In genomic region chr3:146464783-146465182, GRCh38 we compare ENCODE assay signal across 28 cellular contexts. TPM values are rescaled to one million over a fixed set of nuclear protein-coding genes. Genes with fewer than 3 reads are reported as not detected.
DNase-seq lines count a peak whose midpoint lies in the region; ATAC-seq and TF ChIP-seq lines count a peak whose summit lies in the region.
"Had no signal": no experiment of that assay in that cellular context is flagged by ENCODE, and none has a peak within 500 bp of the region (broad histone marks: within the 10 kb centered on the region; RNA-seq: fewer than 3 reads in every experiment).

No MANE protein-coding gene starts in this region.

- no peak for DNase-seq in activated T-cell treated with anti-CD3 and anti-CD28 coated beads, Interleukin-2, amount 50 U/mL, for 72 hours
- DNase-seq in activated T-cell treated with anti-CD3 and anti-CD28 coated beads, Interleukin-2, amount 50 U/mL, for 24 hours: no peak
- DNase-seq in mammary epithelial cell (no peak), mesenchymal stem cell (no peak), NCI-H446 treated with DMSO at 0.1 percent for 48 hours (lab: John Stamatoyannopoulos, UW) (no peak)
- no peak for DNase-seq in effector CD4-positive, alpha-beta T cell
- no peak for DNase-seq in naive thymus-derived CD4-positive, alpha-beta T cell
- DNase-seq: CD4-positive, CD25-positive, alpha-beta regulatory T cell; DMS153; DND-41; H9; Kasumi-1; MV-4-11; NCI-H1105; NCI-H146; NCI-H1930; NCI-H510A; NCI-H69; OCI-M1; SK-N-SH had no signal

- dilution Hi-C loops in mammary epithelial cell (cut with HindIII; ENCODE audit: low sequenced_read_pairs): no loop called here

- no peak overlapping the region for H2BK5ac ChIP-seq in mesenchymal stem cell (ENCODE audit: low read depth, low read length, poor library complexity, severe bottlenecking)

- no TSS peak for BruUV-seq in mammary epithelial cell (replicated peaks; lab: Mats Ljungman, UMichigan)

- in situ Hi-C loops in mammary epithelial cell (cut with MboI; ENCODE audit: low sequenced_read_pairs in 2 of 2): no loop called here

- peaks cover 31% of the 10 kb centered on the region for H3K4me1 Mint-ChIP-seq in activated T-cell treated with anti-CD3 and anti-CD28 coated beads, Interleukin-2, amount 50 U/mL, for 72 hours (ENCODE audit: low read depth)
- peaks cover 31% of the 10 kb centered on the region for H3K4me1 Mint-ChIP-seq in activated T-cell treated with anti-CD3 and anti-CD28 coated beads, Interleukin-2, amount 50 U/mL, for 24 hours (ENCODE audit: low read depth)
- peaks cover 0 to 16% (median 6%) of the 10 kb centered on the region in 7 donors for H3K4me1 Mint-ChIP-seq in naive thymus-derived CD4-positive, alpha-beta T cell
- H3K4me1 Mint-ChIP-seq: GM23338 had no signal

- TF ChIP-seq CTCF in mammary epithelial cell (conservative IDR thresholded peaks at IDR 0.05 in 1 of 2, IDR thresholded peaks at IDR 0.05 in 1 of 2; ENCODE audit: extremely low read depth in 1 of 2, insufficient read depth in 1 of 2, low read depth in 1 of 2, low read length in 2 of 2): no peak

- 92% methylated on average over 1 of the region's 1 CpG for WGBS in mammary epithelial cell (ENCODE audit: low coverage, missing lambda C conversion rate)
- 100% methylated on average over 1 of the region's 1 CpG for WGBS in mesenchymal stem cell

- H3K36me3 ChIP-seq in mammary epithelial cell (ENCODE audit: insufficient read depth, low read length) (no peaks in the 10 kb centered on the region), mesenchymal stem cell (ENCODE audit: control insufficient read depth in 1 of 2, insufficient read depth in 2 of 2, low read depth in 1 of 2, low read length in 2 of 2) (no peaks in the 10 kb centered on the region)
- H3K36me3 ChIP-seq in naive thymus-derived CD4-positive, alpha-beta T cell (ENCODE audit: control insufficient read depth in 2 of 3, insufficient read depth in 3 of 3, low read length in 3 of 3): no peaks in the 10 kb centered on the region
- H3K36me3 ChIP-seq: BLaER1 had no signal

- H2BK120ac ChIP-seq in mesenchymal stem cell (ENCODE audit: low read depth, low read length): no peak overlapping the region

- H2AFZ ChIP-seq in mammary epithelial cell (ENCODE audit: low read depth, low read length) (no peak overlapping the region), mesenchymal stem cell (ENCODE audit: low read depth, low read length) (no peak overlapping the region)
- H2AFZ ChIP-seq: GM23338 had no signal

- no peaks in the 10 kb centered on the region for H3K27me3 Mint-ChIP-seq in activated T-cell treated with anti-CD3 and anti-CD28 coated beads, Interleukin-2, amount 50 U/mL, for 72 hours (ENCODE audit: low read depth)
- H3K27me3 Mint-ChIP-seq in activated T-cell treated with anti-CD3 and anti-CD28 coated beads, Interleukin-2, amount 50 U/mL, for 24 hours: no peaks in the 10 kb centered on the region
- H3K27me3 Mint-ChIP-seq in naive thymus-derived CD4-positive, alpha-beta T cell: no peaks in the 10 kb centered on the region

- no peak overlapping the region for H3K18ac ChIP-seq in mesenchymal stem cell (ENCODE audit: low read depth in 1 of 2, low read length in 2 of 2)

- H3K79me1 ChIP-seq in mesenchymal stem cell (replicated peaks; ENCODE audit: low read length, poor library complexity, severe bottlenecking): no peaks in the 10 kb centered on the region

- no peaks in the 10 kb centered on the region for H3K9me3 ChIP-seq in mammary epithelial cell (replicated peaks; ENCODE audit: insufficient read depth, low read length)
- H3K9me3 ChIP-seq in mesenchymal stem cell (ENCODE audit: control insufficient read depth, low read length): no peaks in the 10 kb centered on the region
- no peaks in the 10 kb centered on the region for H3K9me3 ChIP-seq in naive thymus-derived CD4-positive, alpha-beta T cell (ENCODE audit: control insufficient read depth in 2 of 3, low read length in 3 of 3)
- H3K9me3 ChIP-seq: BLaER1, SK-N-SH had no signal

- no peaks in the 10 kb centered on the region for H3K27me3 ChIP-seq in mammary epithelial cell (ENCODE audit: insufficient read depth, low read length)
- no peaks in the 10 kb centered on the region for H3K27me3 ChIP-seq in mesenchymal stem cell (ENCODE audit: control insufficient read depth in 1 of 2, insufficient read depth in 1 of 2, low read length in 2 of 2)
- no peaks in the 10 kb centered on the region for H3K27me3 ChIP-seq in naive thymus-derived CD4-positive, alpha-beta T cell (ENCODE audit: control insufficient read depth in 2 of 2, insufficient read depth in 2 of 2, low read length in 2 of 2)
- H3K27me3 ChIP-seq: BLaER1 had no signal

- no peak overlapping the region for H4K91ac ChIP-seq in mesenchymal stem cell (ENCODE audit: low read length)

- no peak overlapping the region for H2BK12ac ChIP-seq in mesenchymal stem cell (ENCODE audit: low read length in 2 of 2)

- H3K9ac ChIP-seq in mammary epithelial cell (ENCODE audit: insufficient read depth, low read length) (no peak overlapping the region), mesenchymal stem cell (ENCODE audit: low read length) (peak overlapping the region; percentile 11)
- H3K9ac ChIP-seq: BLaER1, SK-N-SH had no signal

- no peak overlapping the region for H3K4me3 Mint-ChIP-seq in activated T-cell treated with anti-CD3 and anti-CD28 coated beads, Interleukin-2, amount 50 U/mL, for 72 hours
- no peak overlapping the region for H3K4me3 Mint-ChIP-seq in activated T-cell treated with anti-CD3 and anti-CD28 coated beads, Interleukin-2, amount 50 U/mL, for 24 hours
- H3K4me3 Mint-ChIP-seq in naive thymus-derived CD4-positive, alpha-beta T cell: no peak overlapping the region
- H3K4me3 Mint-ChIP-seq: CD4-positive, CD25-positive, alpha-beta regulatory T cell; GM23338; H9 had no signal

- H3K36me3 Mint-ChIP-seq in activated T-cell treated with anti-CD3 and anti-CD28 coated beads, Interleukin-2, amount 50 U/mL, for 72 hours (ENCODE audit: insufficient read depth in 2 of 2): no peaks in the 10 kb centered on the region
- H3K36me3 Mint-ChIP-seq in activated T-cell treated with anti-CD3 and anti-CD28 coated beads, Interleukin-2, amount 50 U/mL, for 24 hours (ENCODE audit: low read depth): no peaks in the 10 kb centered on the region
- H3K36me3 Mint-ChIP-seq in naive thymus-derived CD4-positive, alpha-beta T cell: peaks cover 0 to 15% (median 9%) of the 10 kb centered on the region in 5 donors

- no peaks in the 10 kb centered on the region for H4K20me1 ChIP-seq in mammary epithelial cell (ENCODE audit: insufficient read depth, low read length)
- H4K20me1 ChIP-seq: BLaER1 had no signal

- no peak overlapping the region for H3K23ac ChIP-seq in mesenchymal stem cell (ENCODE audit: low read length in 2 of 2)

- POLR2A ChIA-PET in naive thymus-derived CD4-positive, alpha-beta T cell (lab: Charles Lee): no interaction called here

- no peak overlapping the region for H4K8ac ChIP-seq in mesenchymal stem cell (ENCODE audit: low read length)

- H3K4me3 ChIP-seq in mammary epithelial cell (replicated peaks in 1 of 3; ENCODE audit: insufficient read depth in 1 of 3, low read depth in 2 of 3, low read length in 3 of 3): no peak overlapping the region
- H3K4me3 ChIP-seq in mesenchymal stem cell (ENCODE audit: insufficient read depth in 1 of 2, low read depth in 1 of 2, low read length in 2 of 2): no peak overlapping the region
- no peak overlapping the region for H3K4me3 ChIP-seq in naive thymus-derived CD4-positive, alpha-beta T cell (ENCODE audit: low read length)
- H3K4me3 ChIP-seq: BLaER1, GM23338 had no signal

- H3K4me1 ChIP-seq in mammary epithelial cell (ENCODE audit: insufficient read depth, low read length): peaks cover 16% of the 10 kb centered on the region
- peaks cover 4% of the 10 kb centered on the region for H3K4me1 ChIP-seq in mesenchymal stem cell (ENCODE audit: control insufficient read depth, insufficient read depth, low read depth, low read length)
- no peaks in the 10 kb centered on the region for H3K4me1 ChIP-seq in naive thymus-derived CD4-positive, alpha-beta T cell (ENCODE audit: control insufficient read depth in 2 of 2, insufficient read depth in 2 of 2, low read length in 2 of 2)

- H3K4me2 ChIP-seq in mammary epithelial cell (ENCODE audit: insufficient read depth, low read depth, low read length): peak overlapping the region; percentile 21
- H3K4me2 ChIP-seq in mesenchymal stem cell (ENCODE audit: low read length, poor library complexity, severe bottlenecking): no peak overlapping the region
- H3K4me2 ChIP-seq: BLaER1, GM23338, SK-N-SH had no signal

- CTCF ChIA-PET in mammary epithelial cell (lab: Charles Lee; ENCODE audit: low non-redundant PET): interaction anchor here (0.5 kb wide), 1 partner anchor 277 kb away, joined by 6 read pairs; no protein-coding TSS in a partner anchor
- CTCF ChIA-PET in naive thymus-derived CD4-positive, alpha-beta T cell (lab: Charles Lee): no interaction called here

- no peaks in the 10 kb centered on the region for H3K9me3 Mint-ChIP-seq in activated T-cell treated with anti-CD3 and anti-CD28 coated beads, Interleukin-2, amount 50 U/mL, for 72 hours
- H3K9me3 Mint-ChIP-seq in activated T-cell treated with anti-CD3 and anti-CD28 coated beads, Interleukin-2, amount 50 U/mL, for 24 hours: no peaks in the 10 kb centered on the region
- no peaks in the 10 kb centered on the region for H3K9me3 Mint-ChIP-seq in naive thymus-derived CD4-positive, alpha-beta T cell
- H3K9me3 Mint-ChIP-seq: GM23338, H9 had no signal

- no peaks in the 10 kb centered on the region for H3K79me2 ChIP-seq in mammary epithelial cell (ENCODE audit: insufficient read depth, low read length)

- no peak overlapping the region for H3K4ac ChIP-seq in mesenchymal stem cell (ENCODE audit: low read depth in 1 of 2, low read length in 2 of 2)

- H3K14ac ChIP-seq in mesenchymal stem cell (ENCODE audit: low read length in 2 of 2): no peak overlapping the region

- H3K27ac Mint-ChIP-seq in activated T-cell treated with anti-CD3 and anti-CD28 coated beads, Interleukin-2, amount 50 U/mL, for 72 hours: peak overlapping the region; percentile 85
- no peak overlapping the region for H3K27ac Mint-ChIP-seq in activated T-cell treated with anti-CD3 and anti-CD28 coated beads, Interleukin-2, amount 50 U/mL, for 24 hours
- no peak overlapping the region for H3K27ac Mint-ChIP-seq in naive thymus-derived CD4-positive, alpha-beta T cell
- H3K27ac Mint-ChIP-seq: CD4-positive, CD25-positive, alpha-beta regulatory T cell; GM23338; H9 had no signal

- H2BK15ac ChIP-seq in mesenchymal stem cell (ENCODE audit: low read depth, poor library complexity, severe bottlenecking): no peak overlapping the region

- H3K27ac ChIP-seq in mammary epithelial cell (ENCODE audit: insufficient read depth, low read depth, low read length) (no peak overlapping the region), mesenchymal stem cell (ENCODE audit: low read length, poor library complexity, severe bottlenecking) (no peak overlapping the region)
- H3K27ac ChIP-seq in naive thymus-derived CD4-positive, alpha-beta T cell (ENCODE audit: low read depth, low read length): no peak overlapping the region
- H3K27ac ChIP-seq: 22Rv1, BLaER1 had no signal

- intact Hi-C loops in mammary epithelial cell (cut with micrococcal nuclease): loop anchor here (5.0 kb wide), 1 partner anchor 43 kb away; no protein-coding TSS in a partner anchor
- intact Hi-C loops in naive thymus-derived CD4-positive, alpha-beta T cell (cut with micrococcal nuclease): loop anchor here in 1 of 2 donors (5.0 kb wide), 1 partner anchor 48 kb away; no protein-coding TSS in a partner anchor

- H2AK5ac ChIP-seq in mesenchymal stem cell (ENCODE audit: low read length, severe bottlenecking): no peak overlapping the region

- ATAC-seq in activated T-cell treated with anti-CD3 and anti-CD28 coated beads, Interleukin-2, amount 50 U/mL, for 72 hours (replicated peaks in 1 of 2): no peak
- no peak for ATAC-seq in GM19324 (IDR thresholded peaks at IDR 0.05; ENCODE audit: low FRiP score, unreplicated experiment)
- ATAC-seq in naive thymus-derived CD4-positive, alpha-beta T cell: no peak
- ATAC-seq: GM23338, HepG2 had no signal

RNA-seq across cellular contexts. Expression of gene PLSCR2, which starts 4.6 kb away (rescaled TPM):
- under 1 TPM in 1 of 2 donors, not detected in 1; 0.34 TPM for total RNA-seq in activated T-cell treated with anti-CD3 and anti-CD28 coated beads, Interleukin-2, amount 50 U/mL, for 72 hours
- not detected for total RNA-seq in mammary epithelial cell
- polyA plus RNA-seq in mammary epithelial cell: not detected
- not detected for polyA minus RNA-seq in mammary epithelial cell
- not detected for polyA plus RNA-seq in mesenchymal stem cell (2013, experiment 1 of 2)
- polyA plus RNA-seq in mesenchymal stem cell (2013, experiment 2 of 2): not detected
- under 1 TPM in 4 of 5 experiments, not detected in 1; 0.44 to 0.89 (median 0.72) TPM for total RNA-seq in naive thymus-derived CD4-positive, alpha-beta T cell
- under 1 TPM in 1 of 2 donors, not detected in 1; 0.30 TPM for polyA plus RNA-seq in naive thymus-derived CD4-positive, alpha-beta T cell
- total RNA-seq: CD4-positive, CD25-positive, alpha-beta regulatory T cell; GM23338; H9; HepG2; HT1080; M059J had no signal
- polyA plus RNA-seq: AG04450, HepG2, SK-N-SH had no signal
